8 cellular contexts compared by ENCODE assay signal in the genomic region with DNA sequence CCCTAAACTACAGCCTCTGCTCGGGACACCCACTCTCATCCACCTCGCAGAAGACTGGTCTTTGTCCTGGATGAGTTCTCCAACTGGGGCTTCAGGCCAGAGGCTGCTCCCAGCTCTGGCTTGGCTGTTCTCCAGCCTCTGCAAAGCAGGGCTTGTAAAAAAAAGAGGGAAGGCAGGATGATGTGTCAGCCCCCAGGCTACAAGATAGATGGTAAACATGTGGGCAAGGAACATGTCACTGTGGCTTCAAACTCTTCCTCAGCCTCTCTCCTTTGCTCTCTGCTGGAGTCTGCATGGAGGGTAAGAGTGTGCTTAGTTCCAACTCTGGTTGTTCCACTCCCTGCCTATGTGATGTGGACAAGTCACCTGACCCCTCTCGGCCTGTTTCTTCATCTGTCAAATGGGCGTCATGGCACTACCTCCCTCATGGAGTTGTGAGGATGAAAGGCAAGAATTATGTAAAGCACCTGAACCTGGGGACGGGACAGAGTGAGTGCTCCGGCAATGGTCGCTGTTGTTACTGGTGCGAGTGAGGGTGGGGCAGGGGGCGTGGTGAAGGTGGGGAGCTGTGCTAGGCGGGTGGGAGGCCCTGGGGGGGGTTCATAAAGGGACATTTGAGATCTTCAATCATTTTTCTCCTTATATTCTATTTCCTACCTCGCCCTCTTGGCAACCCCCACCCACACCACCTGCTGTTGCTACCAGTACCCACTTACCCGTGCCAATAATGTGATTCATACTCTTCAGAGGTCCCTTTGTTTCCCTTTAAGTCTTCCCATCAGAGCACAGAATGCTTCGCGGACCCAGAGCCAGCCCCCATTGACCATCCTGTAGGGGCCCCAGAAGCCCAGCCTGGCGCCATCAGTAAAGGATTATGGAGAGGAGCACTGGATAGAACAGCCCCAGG.
A peak's percentile ranks its signal among the peaks of the same experiment; 100 is the strongest.
DNase-seq lines count a peak whose midpoint lies in the region; ATAC-seq and TF ChIP-seq lines count a peak whose summit lies in the region.

No MANE protein-coding gene starts in this region.

- H3K9me3 ChIP-seq in WERI-Rb-1 (ENCODE audit: severe bottlenecking): no peaks in the 10 kb centered on the region

- H3K4me3 ChIP-seq in HFF-Myc (replicated peaks; ENCODE audit: low read depth, low read length) (no peak overlapping the region), WERI-Rb-1 (ENCODE audit: low read depth, low read length) (no peak overlapping the region)

- H3K27me3 ChIP-seq in WERI-Rb-1 (ENCODE audit: insufficient read depth, low read depth, severe bottlenecking): no peaks in the 10 kb centered on the region

- no peak for ATAC-seq in HG02759 (IDR thresholded peaks at IDR 0.05; ENCODE audit: unreplicated experiment)
- ATAC-seq in HG02840 (IDR thresholded peaks at IDR 0.05; ENCODE audit: low FRiP score, unreplicated experiment): no peak
- no peak for ATAC-seq in HG03457 (IDR thresholded peaks at IDR 0.05; ENCODE audit: unreplicated experiment)

- H3K27ac ChIP-seq in WERI-Rb-1: peak overlapping the region; percentile 6; the same call in 1 of the 2 replicates

- peaks cover 14% of the 10 kb centered on the region for H3K36me3 ChIP-seq in WERI-Rb-1

- peak; percentile 35 for DNase-seq in AG20443 (ENCODE audit: low spot score)
- DNase-seq in HFF-Myc (ENCODE audit: extremely low read depth, low read depth): peak; percentile 86
- no peak for DNase-seq in WERI-Rb-1
- DNase-seq in iris pigment epithelial cell (ENCODE audit: low read depth): peak; percentile 12
- no peak for DNase-seq in GM20000 (ENCODE audit: low spot score)

- TF ChIP-seq CTCF in HFF-Myc (IDR thresholded peaks at IDR 0.05; ENCODE audit: low read depth, low read length, missing control alignments) (no peak), WERI-Rb-1 (IDR thresholded peaks at IDR 0.05; ENCODE audit: low read depth, low read length) (no peak), GM20000 (IDR thresholded peaks at IDR 0.05; ENCODE audit: extremely low read depth, missing control alignments) (no peak)

Comparison
In these comparisons a context has a peak if more than half of its experiments do, and no peak if none do; other contexts are left out.
1. DNase-seq: peak in AG20443 (single experiment), HFF-Myc (single experiment) and iris pigment epithelial cell (single experiment); none in WERI-Rb-1 (single experiment) and GM20000 (single experiment).